Comparison of ENCODE assay signal across 13 cellular contexts in genomic region chr13:79988573-79988972, GRCh38.
DNase-seq lines count a peak whose midpoint lies in the region; ATAC-seq and TF ChIP-seq lines count a peak whose summit lies in the region.
"Had no signal": no experiment of that assay in that cellular context is flagged by ENCODE, and none has a peak within 500 bp of the region (broad histone marks: within the 10 kb centered on the region; RNA-seq: fewer than 3 reads in every experiment).

No MANE protein-coding gene starts in this region.

- dilution Hi-C loops in IMR-90 (cut with HindIII; ENCODE audit: low sequenced_read_pairs, unreplicated experiment): no loop called here

- no peak overlapping the region for H3K27ac ChIP-seq in IMR-90 (ENCODE audit: insufficient read depth, low read length)

- POLR2A ChIA-PET in AG04449 (lab: Yijun Ruan, JAX) (interaction anchor here (1.0 to 1.7 kb wide), 3 partner anchors 52 to 352 kb away, joined by 3 to 13 read pairs (median 7); partner anchors contain the start of gene SPRY2), IMR-90 (lab: Charles Lee; ENCODE audit: unreplicated experiment) (no interaction called here)

- H2BK5ac ChIP-seq in IMR-90 (ENCODE audit: low read depth, low read length, poor library complexity, severe bottlenecking): peak overlapping the region; percentile 91

- H3K18ac ChIP-seq in IMR-90 (ENCODE audit: low read depth, low read length): no peak overlapping the region; the same call in 1 of the 2 replicates

- no peak overlapping the region for H3K4me3 ChIP-seq in AG04449 (ENCODE audit: low read depth, low read length)
- no peak overlapping the region for H3K4me3 ChIP-seq in IMR-90 (ENCODE audit: insufficient read depth, low read depth, low read length)
- no peak overlapping the region for H3K4me3 ChIP-seq in cardiac fibroblast (replicated peaks in 1 of 2; ENCODE audit: low read depth in 2 of 2, low read length in 2 of 2)
- H3K4me3 ChIP-seq: lung had no signal

- no peak overlapping the region for H2AK9ac ChIP-seq in IMR-90 (replicated peaks; ENCODE audit: low read depth, low read length, poor library complexity)

- TF ChIP-seq CTCF in AG04449 (IDR thresholded peaks at IDR 0.05; ENCODE audit: insufficient read depth, low read length, missing control alignments) (no peak), IMR-90 (conservative IDR thresholded peaks at IDR 0.05; ENCODE audit: low read depth, low read length) (no peak), cardiac fibroblast (IDR thresholded peaks at IDR 0.05; ENCODE audit: low read depth, low read length) (no peak)

- H3K4me1 ChIP-seq in IMR-90 (ENCODE audit: control insufficient read depth, insufficient read depth, low read length): peaks cover 8% of the 10 kb centered on the region; the same call in 1 of the 2 replicates

- in situ Hi-C loops in IMR-90 (cut with MboI; ENCODE audit: low sequenced_read_pairs): no loop called here

- no peak for TF ChIP-seq RAD21 in IMR-90 (IDR thresholded peaks at IDR 0.05; ENCODE audit: low read length)

- ATAC-seq in IMR-90 (ENCODE audit: low read depth) (peak; percentile 86), left colon (peak; percentile 82), GM18873 (IDR thresholded peaks at IDR 0.05; ENCODE audit: low FRiP score, unreplicated experiment) (no peak), HG03196 (IDR thresholded peaks at IDR 0.05; ENCODE audit: unreplicated experiment) (no peak), GM18498 (IDR thresholded peaks at IDR 0.05; ENCODE audit: unreplicated experiment) (no peak)
- ATAC-seq: stimulated activated naive CD8-positive, alpha-beta T cell treated with anti-CD3 and anti-CD28 coated beads, Interleukin-15, amount 100 ng/mL, for 72 hours had no signal

- H3K56ac ChIP-seq in IMR-90 (ENCODE audit: extremely low read depth, insufficient read depth, low read length): no peak overlapping the region

- H4K20me1 ChIP-seq in IMR-90 (ENCODE audit: insufficient read depth, low read length): no peaks in the 10 kb centered on the region

- peak overlapping the region; percentile 19; the same call in 1 of the 2 replicates for H3K4ac ChIP-seq in IMR-90 (ENCODE audit: low read depth, low read length)

- 0% methylated on average over 2 of the region's 3 CpGs; no CpG with 5 or more reads in 1 of the 2 experiments for WGBS in IMR-90 (ENCODE audit: extremely low coverage in 2 of 2, insufficient read length in 1 of 2), 2 experiments

- no peaks in the 10 kb centered on the region; a peak in 1 of 4 replicates for H3K79me1 ChIP-seq in IMR-90 (ENCODE audit: low read depth in 1 of 2, low read length in 2 of 2)

- peak overlapping the region; percentile 73; the same call in 1 of the 2 replicates for H4K91ac ChIP-seq in IMR-90 (ENCODE audit: insufficient read depth, low read depth, low read length)

- no peaks in the 10 kb centered on the region; the same call in 1 of the 2 replicates for H3K9me1 ChIP-seq in IMR-90 (ENCODE audit: insufficient read depth, low read length)

- DNase-seq in AG04449 (ENCODE audit: low read depth, low spot score) (peak; percentile 71), IMR-90 (peak; percentile 83), cardiac fibroblast (ENCODE audit: low read depth in 2 of 2) (peak; percentile 68 to 79), left colon (peak; percentile 31 to 39), NK-92 (lab: John Stamatoyannopoulos, UW; ENCODE audit: unreplicated experiment) (no peak)
- DNase-seq: activated naive CD4-positive, alpha-beta T cell treated with anti-CD3 and anti-CD28 coated beads for 36 hours; Calu3; caudate nucleus; stimulated activated naive CD8-positive, alpha-beta T cell treated with anti-CD3 and anti-CD28 coated beads, Interleukin-15, amount 100 ng/mL, for 72 hours had no signal

- 0 out of 3 replicates have a peak overlapping the region, but pooled peaks have one; percentile 10 for H2BK15ac ChIP-seq in IMR-90 (ENCODE audit: low read depth, low read length)

- no peaks in the 10 kb centered on the region for H3K9me3 ChIP-seq in IMR-90 (ENCODE audit: control insufficient read depth, insufficient read depth, low read length)

- peak overlapping the region; percentile 64; the same call in 1 of the 2 replicates for H2BK20ac ChIP-seq in IMR-90 (ENCODE audit: low read depth, low read length)

- BruUV-seq in IMR-90 (replicated peaks; lab: Mats Ljungman, UMichigan): no TSS peak

- H3K23ac ChIP-seq in IMR-90 (ENCODE audit: low read depth, low read length): no peak overlapping the region

- H4K5ac ChIP-seq in IMR-90 (ENCODE audit: low read depth, low read length): no peak overlapping the region

- H3K14ac ChIP-seq in IMR-90 (replicated peaks; ENCODE audit: low read depth, low read length): no peak overlapping the region

- intact Hi-C loops in IMR-90 (cut with micrococcal nuclease) (no loop called here), left colon (cut with DNase I, micrococcal nuclease) (no loop called here)

- peak overlapping the region; percentile 74 for H2BK120ac ChIP-seq in IMR-90 (ENCODE audit: low read depth, low read length)

- no peak overlapping the region for H3K4me2 ChIP-seq in IMR-90 (ENCODE audit: low read depth, low read length)

- peak overlapping the region in 1 of 2 experiments; percentile 61; a peak in 2 of 4 replicates for H4K8ac ChIP-seq in IMR-90 (ENCODE audit: low read depth in 2 of 2, low read length in 2 of 2)

- H3K27me3 ChIP-seq in IMR-90 (ENCODE audit: control insufficient read depth, insufficient read depth, low read length): no peaks in the 10 kb centered on the region

- no peak for TF ChIP-seq POLR2A in IMR-90 (IDR thresholded peaks at IDR 0.05; ENCODE audit: low read depth, low read length)

- no peak overlapping the region for H2AK5ac ChIP-seq in IMR-90 (ENCODE audit: low read depth, low read length)

- CTCF ChIA-PET in AG04449 (lab: Yijun Ruan, JAX): interaction anchor here (1.0 to 1.7 kb wide), 2 partner anchors 16 to 354 kb away, joined by 3 to 10 read pairs; no protein-coding TSS in a partner anchor
- CTCF ChIA-PET in IMR-90 (lab: Yijun Ruan, JAX): interaction anchor here (0.6 to 1.2 kb wide), 3 partner anchors 14 to 426 kb away, joined by 3 to 4 read pairs (median 4); no protein-coding TSS in a partner anchor

- no peak overlapping the region for H2AFZ ChIP-seq in IMR-90 (replicated peaks; ENCODE audit: low read length, poor library complexity)

- H3K36me3 ChIP-seq in IMR-90 (ENCODE audit: control insufficient read depth, insufficient read depth, low read length): no peaks in the 10 kb centered on the region

- no peak overlapping the region for H3K9ac ChIP-seq in IMR-90 (ENCODE audit: low read depth, low read length)

TF ChIP-seq in IMR-90, 13 proteins besides CTCF, POLR2A, EP300 and RAD21:
- TF ChIP-seq, protein P1, sequence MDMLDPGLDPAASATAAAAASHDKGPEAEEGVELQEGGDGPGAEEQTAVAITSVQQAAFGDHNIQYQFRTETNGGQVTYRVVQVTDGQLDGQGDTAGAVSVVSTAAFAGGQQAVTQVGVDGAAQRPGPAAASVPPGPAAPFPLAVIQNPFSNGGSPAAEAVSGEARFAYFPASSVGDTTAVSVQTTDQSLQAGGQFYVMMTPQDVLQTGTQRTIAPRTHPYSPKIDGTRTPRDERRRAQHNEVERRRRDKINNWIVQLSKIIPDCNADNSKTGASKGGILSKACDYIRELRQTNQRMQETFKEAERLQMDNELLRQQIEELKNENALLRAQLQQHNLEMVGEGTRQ (IDR thresholded peaks at IDR 0.05; ENCODE audit: low read depth, low read length): no peak
- peak; percentile 28; the same call in 1 of the 2 replicates for TF ChIP-seq NFE2L2 (IDR thresholded peaks at IDR 0.05; ENCODE audit: low read depth, low read length)
- no peak for TF ChIP-seq RFX5 (IDR thresholded peaks at IDR 0.05; ENCODE audit: low read depth, low read length)
- peak; percentile 45; the same call in 1 of the 2 replicates for TF ChIP-seq FOS (IDR thresholded peaks at IDR 0.05; ENCODE audit: low read depth, low read length)
TF ChIP-seq in IMR-90: peak in this region for 2.

Comparison
In these comparisons a context has a peak if more than half of its experiments do, and no peak if none do; other contexts are left out.
1. ATAC-seq: peak in IMR-90 (single experiment) and left colon (single experiment); none in GM18873 (single experiment), HG03196 (single experiment) and GM18498 (single experiment).